ENCODE assay signal across 26 cellular contexts in the genomic region with DNA sequence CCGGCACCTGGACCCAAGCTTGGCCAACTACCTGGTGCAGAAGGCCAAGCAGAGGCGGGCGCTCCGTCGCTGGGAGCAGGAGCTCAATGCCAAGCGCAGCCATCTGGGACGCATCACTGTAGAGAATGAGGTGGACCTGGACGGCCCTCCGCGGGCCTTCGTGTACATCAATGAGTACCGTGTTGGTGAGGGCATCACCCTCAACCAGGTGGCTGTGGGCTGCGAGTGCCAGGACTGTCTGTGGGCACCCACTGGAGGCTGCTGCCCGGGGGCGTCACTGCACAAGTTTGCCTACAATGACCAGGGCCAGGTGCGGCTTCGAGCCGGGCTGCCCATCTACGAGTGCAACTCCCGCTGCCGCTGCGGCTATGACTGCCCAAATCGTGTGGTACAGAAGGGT. TPM values are rescaled to one million over a fixed set of nuclear protein-coding genes. Genes with fewer than 3 reads are reported as not detected.
"Had no signal": no experiment of that assay in that cellular context is flagged by ENCODE, and none has a peak within 500 bp of the region (broad histone marks: within the 10 kb centered on the region; RNA-seq: fewer than 3 reads in every experiment).

No MANE protein-coding gene starts in this region.

- H3K4me3 Mint-ChIP-seq: naive thymus-derived CD4-positive, alpha-beta T cell; nephron; neural progenitor cell; stimulated activated effector memory CD8-positive, alpha-beta T cell treated with anti-CD3 and anti-CD28 coated beads, Interleukin-12 subunit alpha, Interleukin-12 subunit beta, amount 100 ng/mL, for 72 hours; type B pancreatic cell had no signal

- H3K4me3 ChIP-seq: colonic mucosa, esophagus muscularis mucosa, gastroesophageal sphincter, heart left ventricle, left lung, neural progenitor cell, smooth muscle cell, stomach, thyroid gland had no signal

- H3K36me3 ChIP-seq: colonic mucosa, neural progenitor cell, thyroid gland had no signal

- DNase-seq: colonic mucosa; dermis blood vessel endothelial cell; effector memory CD4-positive, alpha-beta T cell; foreskin keratinocyte; heart left ventricle; hippocampal formation; left cardiac atrium; left lung; mesenchymal stem cell; midbrain; naive thymus-derived CD4-positive, alpha-beta T cell; stimulated activated CD4-positive, alpha-beta T cell treated with anti-CD3 and anti-CD28 coated beads, Interleukin-2, amount 100 ng/mL, for 24 hours; stimulated activated CD4-positive, alpha-beta T cell treated with anti-CD3 and anti-CD28 coated beads, Interleukin-4, amount 100 ng/mL, for 24 hours; stimulated activated naive CD4-positive, alpha-beta T cell treated with Interleukin-2 at 50 U/mL for 16 hours; stomach; thyroid gland had no signal

- H3K27me3 Mint-ChIP-seq: naive thymus-derived CD4-positive, alpha-beta T cell; progenitor cell of endocrine pancreas; type B pancreatic cell had no signal

- H3K9me3 Mint-ChIP-seq: stimulated activated effector memory CD8-positive, alpha-beta T cell treated with anti-CD3 and anti-CD28 coated beads, Interleukin-12 subunit alpha, Interleukin-12 subunit beta, amount 100 ng/mL, for 72 hours; type B pancreatic cell had no signal

- H3K27me3 ChIP-seq: colonic mucosa, esophagus muscularis mucosa, foreskin keratinocyte, gastroesophageal sphincter, heart left ventricle, left lung, neural progenitor cell, thyroid gland had no signal

- H3K27ac Mint-ChIP-seq: nephron; neural progenitor cell; progenitor cell of endocrine pancreas; stimulated activated effector memory CD8-positive, alpha-beta T cell treated with anti-CD3 and anti-CD28 coated beads, Interleukin-12 subunit alpha, Interleukin-12 subunit beta, amount 100 ng/mL, for 72 hours; type B pancreatic cell had no signal

- ATAC-seq: foreskin keratinocyte; gastroesophageal sphincter; heart left ventricle; left cardiac atrium; left lung; naive thymus-derived CD4-positive, alpha-beta T cell; sciatic nerve; stimulated activated effector memory CD8-positive, alpha-beta T cell treated with anti-CD3 and anti-CD28 coated beads, Interleukin-12 subunit alpha, Interleukin-12 subunit beta, amount 100 ng/mL, for 72 hours had no signal

RNA-seq across cellular contexts. Expression of a gene that starts 16.6 kb away (rescaled TPM):
- total RNA-seq: dermis blood vessel endothelial cell, epithelial cell of proximal tubule had no signal
